ENCODE assay signal across 8 cellular contexts in genomic region chr5:7868773-7869473, GRCh38. TPM values are rescaled to one million over a fixed set of nuclear protein-coding genes. Genes with fewer than 3 reads are reported as not detected.
DNase-seq lines count a peak whose midpoint lies in the region; ATAC-seq and TF ChIP-seq lines count a peak whose summit lies in the region.

Gene FASTKD3, minus strand, starts transcription at chr5:7869031. Its CDS starts 948 bp downstream, at chr5:7868083.
Gene MTRR, plus strand, starts transcription at chr5:7869148. Its CDS starts 1,647 bp downstream, at chr5:7870795.

- H3K4me3 ChIP-seq in LNCaP clone FGC (ENCODE audit: low read depth, low read length) (peak within 1 kb of the TSS; percentile 81), fibroblast of mammary gland (ENCODE audit: control insufficient read depth, low read depth, low read length) (peak within 1 kb of the TSS; percentile 74)

- peaks cover 43% of the 10 kb centered on the region for H3K4me1 Mint-ChIP-seq in activated T-helper 17 cell treated with anti-CD3 and anti-CD28 coated beads, Interleukin-2, amount 50 U/mL, for 72 hours
- peaks cover 47 to 57% of the 10 kb centered on the region in 2 donors for H3K4me1 Mint-ChIP-seq in natural killer cell treated with Interleukin-12 subunit alpha and Interleukin-12 subunit beta and Interleukin-15 and Interleukin-18, amount 100 ng/mL, for 72 hours (ENCODE audit: low read depth in 2 of 2)

- ATAC-seq in activated T-helper 17 cell treated with anti-CD3 and anti-CD28 coated beads, Interleukin-2, amount 50 U/mL, for 72 hours (replicated peaks): peak; percentile 98
- peak; percentile 99 to 100 for ATAC-seq in natural killer cell treated with Interleukin-12 subunit alpha and Interleukin-12 subunit beta and Interleukin-15 and Interleukin-18, amount 100 ng/mL, for 72 hours
- ATAC-seq in stimulated activated naive CD8-positive, alpha-beta T cell treated with anti-CD3 and anti-CD28 coated beads, Interleukin-15, Interleukin-2, amounts not matched to agents 100 U/mL and 50 U/mL, for 24 hours: peak; percentile 100

- peak within 1 kb of the TSS; percentile 75 for H3K27ac ChIP-seq in RWPE1

- H3K36me3 Mint-ChIP-seq in activated T-helper 17 cell treated with anti-CD3 and anti-CD28 coated beads, Interleukin-2, amount 50 U/mL, for 72 hours (ENCODE audit: low read depth): peaks cover 78% of the 10 kb centered on the region
- peaks cover 15% of the 10 kb centered on the region for H3K36me3 Mint-ChIP-seq in natural killer cell treated with Interleukin-12 subunit alpha and Interleukin-12 subunit beta and Interleukin-15 and Interleukin-18, amount 100 ng/mL, for 72 hours

- H3K9me3 Mint-ChIP-seq in activated T-helper 17 cell treated with anti-CD3 and anti-CD28 coated beads, Interleukin-2, amount 50 U/mL, for 72 hours: no peaks in the 10 kb centered on the region
- H3K9me3 Mint-ChIP-seq in natural killer cell treated with Interleukin-12 subunit alpha and Interleukin-12 subunit beta and Interleukin-15 and Interleukin-18, amount 100 ng/mL, for 72 hours: no peaks in the 10 kb centered on the region

- TF ChIP-seq CTCF in LNCaP clone FGC (IDR thresholded peaks at IDR 0.05; ENCODE audit: control insufficient read depth, extremely low read depth, insufficient read depth): no peak
- no peak for TF ChIP-seq CTCF in RWPE1 (conservative IDR thresholded peaks at IDR 0.05; ENCODE audit: low read depth)
- TF ChIP-seq CTCF in fibroblast of mammary gland (conservative IDR thresholded peaks at IDR 0.05; ENCODE audit: control insufficient read depth, insufficient read depth, low read depth, low read length): no peak

- POLR2A ChIA-PET in RWPE1 (lab: Yijun Ruan, JAX; ENCODE audit: low non-redundant PET): interaction anchor here (0.6 kb wide), 1 partner anchor 11 kb away, joined by 3 read pairs; no protein-coding TSS in a partner anchor

- H3K27me3 Mint-ChIP-seq in activated T-helper 17 cell treated with anti-CD3 and anti-CD28 coated beads, Interleukin-2, amount 50 U/mL, for 72 hours: no peaks in the 10 kb centered on the region
- H3K27me3 Mint-ChIP-seq in natural killer cell treated with Interleukin-12 subunit alpha and Interleukin-12 subunit beta and Interleukin-15 and Interleukin-18, amount 100 ng/mL, for 72 hours: no peaks in the 10 kb centered on the region

- DNase-seq in Daoy (ENCODE audit: low read depth) (peak; percentile 96), GOT3 (lab: John Stamatoyannopoulos, UW) (peak; percentile 70), LNCaP clone FGC (ENCODE audit: low read depth) (peak; percentile 78), RWPE1 (ENCODE audit: low spot score) (peak; percentile 95), fibroblast of mammary gland (ENCODE audit: low read depth) (peak; percentile 90)
- peak; percentile 92 for DNase-seq in natural killer cell treated with Interleukin-12 subunit alpha and Interleukin-12 subunit beta and Interleukin-15 and Interleukin-18, amount 100 ng/mL, for 72 hours (ENCODE audit: low spot score)
- peak; percentile 89 for DNase-seq in stimulated activated naive CD8-positive, alpha-beta T cell treated with anti-CD3 and anti-CD28 coated beads, Interleukin-15, Interleukin-2, amounts not matched to agents 100 U/mL and 50 U/mL, for 24 hours

- peak within 1 kb of the TSS; percentile 93 for H3K27ac Mint-ChIP-seq in activated T-helper 17 cell treated with anti-CD3 and anti-CD28 coated beads, Interleukin-2, amount 50 U/mL, for 72 hours
- peak within 1 kb of the TSS; percentile 61 to 90 for H3K27ac Mint-ChIP-seq in natural killer cell treated with Interleukin-12 subunit alpha and Interleukin-12 subunit beta and Interleukin-15 and Interleukin-18, amount 100 ng/mL, for 72 hours

- peak within 1 kb of the TSS; percentile 97 for H3K4me3 Mint-ChIP-seq in activated T-helper 17 cell treated with anti-CD3 and anti-CD28 coated beads, Interleukin-2, amount 50 U/mL, for 72 hours
- peak within 1 kb of the TSS; percentile 95 for H3K4me3 Mint-ChIP-seq in natural killer cell treated with Interleukin-12 subunit alpha and Interleukin-12 subunit beta and Interleukin-15 and Interleukin-18, amount 100 ng/mL, for 72 hours

- CTCF ChIA-PET in RWPE1 (lab: Yijun Ruan, JAX): interaction anchor here (1.4 kb wide), 1 partner anchor 18 kb away, joined by 4 read pairs; no protein-coding TSS in a partner anchor

RNA-seq across cellular contexts. Expression of gene FASTKD3, which starts in this region (rescaled TPM):
- total RNA-seq in Daoy (2014; rRNA removed; shearing (Covaris generic)): 14.6 and 15.5 TPM in 2 replicates
- total RNA-seq in activated T-helper 17 cell treated with anti-CD3 and anti-CD28 coated beads, Interleukin-2, amount 50 U/mL, for 72 hours: 10 to 100 TPM in 1 of 2 donors, 1 to 10 TPM in 1; 7.9 to 13.4 TPM
- 10 to 100 TPM; 13.6 to 16.2 TPM for total RNA-seq in natural killer cell treated with Interleukin-12 subunit alpha and Interleukin-12 subunit beta and Interleukin-15 and Interleukin-18, amount 100 ng/mL, for 72 hours

RNA-seq across cellular contexts. Expression of gene MTRR, which starts in this region (rescaled TPM):
- 27.1 and 40.7 TPM in 2 replicates for total RNA-seq in Daoy (2014; rRNA removed; shearing (Covaris generic))
- total RNA-seq in activated T-helper 17 cell treated with anti-CD3 and anti-CD28 coated beads, Interleukin-2, amount 50 U/mL, for 72 hours: 10 to 100 TPM; 27.5 to 62.6 TPM
- total RNA-seq in natural killer cell treated with Interleukin-12 subunit alpha and Interleukin-12 subunit beta and Interleukin-15 and Interleukin-18, amount 100 ng/mL, for 72 hours: 10 to 100 TPM; 72.7 to 91.3 TPM

Comparison
In these comparisons a context has a peak if more than half of its experiments do, and no peak if none do; other contexts are left out.
1. Peak in every context shown above with its lines: DNase-seq, ATAC-seq, H3K4me3 ChIP-seq and H3K27ac ChIP-seq.